ENCODE assay signal across 1 cellular context in the genomic region with DNA sequence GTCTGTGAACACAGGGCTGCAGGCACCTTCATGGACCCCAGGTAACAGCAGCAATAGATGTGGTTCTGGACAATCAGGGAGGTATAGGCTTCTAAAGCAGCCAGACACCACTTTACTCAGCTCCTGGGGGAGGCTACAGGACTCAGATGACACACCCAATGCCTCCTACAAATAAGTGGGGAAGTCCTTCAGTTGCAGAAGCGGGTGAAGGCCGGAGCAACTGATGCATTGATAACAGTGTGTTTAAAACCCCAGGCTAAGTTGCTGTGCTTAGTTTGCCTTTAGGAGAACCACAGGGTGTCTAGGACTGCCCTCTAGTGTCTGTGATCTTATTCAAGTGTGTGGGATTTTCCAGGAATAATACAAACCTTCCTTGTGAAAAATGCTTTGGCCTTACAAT.
TF ChIP-seq lines count a peak whose summit lies in the region.

No MANE protein-coding gene starts in this region.

TF ChIP-seq in GM23338, 12 proteins besides CTCF, POLR2A, EP300 and RAD21 (continued from another document):
- TF ChIP-seq, protein P1, sequence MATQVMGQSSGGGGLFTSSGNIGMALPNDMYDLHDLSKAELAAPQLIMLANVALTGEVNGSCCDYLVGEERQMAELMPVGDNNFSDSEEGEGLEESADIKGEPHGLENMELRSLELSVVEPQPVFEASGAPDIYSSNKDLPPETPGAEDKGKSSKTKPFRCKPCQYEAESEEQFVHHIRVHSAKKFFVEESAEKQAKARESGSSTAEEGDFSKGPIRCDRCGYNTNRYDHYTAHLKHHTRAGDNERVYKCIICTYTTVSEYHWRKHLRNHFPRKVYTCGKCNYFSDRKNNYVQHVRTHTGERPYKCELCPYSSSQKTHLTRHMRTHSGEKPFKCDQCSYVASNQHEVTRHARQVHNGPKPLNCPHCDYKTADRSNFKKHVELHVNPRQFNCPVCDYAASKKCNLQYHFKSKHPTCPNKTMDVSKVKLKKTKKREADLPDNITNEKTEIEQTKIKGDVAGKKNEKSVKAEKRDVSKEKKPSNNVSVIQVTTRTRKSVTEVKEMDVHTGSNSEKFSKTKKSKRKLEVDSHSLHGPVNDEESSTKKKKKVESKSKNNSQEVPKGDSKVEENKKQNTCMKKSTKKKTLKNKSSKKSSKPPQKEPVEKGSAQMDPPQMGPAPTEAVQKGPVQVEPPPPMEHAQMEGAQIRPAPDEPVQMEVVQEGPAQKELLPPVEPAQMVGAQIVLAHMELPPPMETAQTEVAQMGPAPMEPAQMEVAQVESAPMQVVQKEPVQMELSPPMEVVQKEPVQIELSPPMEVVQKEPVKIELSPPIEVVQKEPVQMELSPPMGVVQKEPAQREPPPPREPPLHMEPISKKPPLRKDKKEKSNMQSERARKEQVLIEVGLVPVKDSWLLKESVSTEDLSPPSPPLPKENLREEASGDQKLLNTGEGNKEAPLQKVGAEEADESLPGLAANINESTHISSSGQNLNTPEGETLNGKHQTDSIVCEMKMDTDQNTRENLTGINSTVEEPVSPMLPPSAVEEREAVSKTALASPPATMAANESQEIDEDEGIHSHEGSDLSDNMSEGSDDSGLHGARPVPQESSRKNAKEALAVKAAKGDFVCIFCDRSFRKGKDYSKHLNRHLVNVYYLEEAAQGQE (IDR thresholded peaks at IDR 0.05; ENCODE audit: unreplicated experiment) = no peak
- no peak for TF ChIP-seq ZNF331 (CRISPR knock-in tag; IDR thresholded peaks at IDR 0.05; ENCODE audit: low read depth)
